Comparison of ENCODE assay signal across 9 cellular contexts in genomic region chrX:138748480-138748879, GRCh38. TPM values are rescaled to one million over a fixed set of nuclear protein-coding genes. Genes with fewer than 3 reads are reported as not detected.
DNase-seq lines count a peak whose midpoint lies in the region; ATAC-seq, FAIRE-seq and TF ChIP-seq lines count a peak whose summit lies in the region.
"Had no signal": no experiment of that assay in that cellular context is flagged by ENCODE, and none has a peak within 500 bp of the region (broad histone marks: within the 10 kb centered on the region; RNA-seq: fewer than 3 reads in every experiment).

No MANE protein-coding gene starts in this region.

- H3K27me3 Mint-ChIP-seq in osteocyte (ENCODE audit: unreplicated experiment): no peaks in the 10 kb centered on the region

- H3K9me3 Mint-ChIP-seq in osteocyte (ENCODE audit: unreplicated experiment): peaks cover 6% of the 10 kb centered on the region

- TF ChIP-seq CTCF in GM12865 (IDR thresholded peaks at IDR 0.05; ENCODE audit: insufficient read depth, low read depth, low read length, missing control alignments) (peak; percentile 22), osteocyte (IDR thresholded peaks at IDR 0.05) (peak; percentile 46)

- H3K4me1 Mint-ChIP-seq in osteocyte (ENCODE audit: unreplicated experiment): no peaks in the 10 kb centered on the region

- ATAC-seq in GM18517 (IDR thresholded peaks at IDR 0.05; ENCODE audit: unreplicated experiment) (no peak), GM21528 (IDR thresholded peaks at IDR 0.05; ENCODE audit: low FRiP score, unreplicated experiment) (no peak), GM19397 (IDR thresholded peaks at IDR 0.05; ENCODE audit: unreplicated experiment) (no peak)

- no peak overlapping the region for H3K4me3 Mint-ChIP-seq in osteocyte (ENCODE audit: unreplicated experiment)

- peak; percentile 55 for FAIRE-seq in colon (lab: Jason Lieb, UNC)

- H3K4me3 ChIP-seq in GM12865 (ENCODE audit: low read depth, low read length): no peak overlapping the region
- H3K4me3 ChIP-seq: uterus had no signal

- H3K36me3 Mint-ChIP-seq in osteocyte (ENCODE audit: unreplicated experiment): no peaks in the 10 kb centered on the region

- DNase-seq in GM12865 (ENCODE audit: low read depth) (peak; percentile 11), M059J (ENCODE audit: low read depth) (peak; percentile 16), osteocyte (ENCODE audit: extremely low spot score, unreplicated experiment) (no peak)
- DNase-seq: nucleus accumbens, uterus had no signal

- H3K27ac Mint-ChIP-seq in osteocyte (ENCODE audit: unreplicated experiment): no peak overlapping the region

RNA-seq across cellular contexts. Expression of gene FGF13, which starts 37.0 kb away (rescaled TPM):
- total RNA-seq in M059J (2014; rRNA removed; shearing (Covaris generic)): 9.6 and 20.1 TPM in 2 replicates
- total RNA-seq in osteocyte: not detected in 2 replicates

Comparison
In these comparisons a context has a peak if more than half of its experiments do, and no peak if none do; other contexts are left out.
1. RNA of gene FGF13, which starts 37.0 kb away (total RNA-seq): 9.6 to 20.1 TPM in M059J; not detected in osteocyte; every median in the first group is over 10 times any median in the second.